ENCODE assay signal across 17 cellular contexts in the genomic region with DNA sequence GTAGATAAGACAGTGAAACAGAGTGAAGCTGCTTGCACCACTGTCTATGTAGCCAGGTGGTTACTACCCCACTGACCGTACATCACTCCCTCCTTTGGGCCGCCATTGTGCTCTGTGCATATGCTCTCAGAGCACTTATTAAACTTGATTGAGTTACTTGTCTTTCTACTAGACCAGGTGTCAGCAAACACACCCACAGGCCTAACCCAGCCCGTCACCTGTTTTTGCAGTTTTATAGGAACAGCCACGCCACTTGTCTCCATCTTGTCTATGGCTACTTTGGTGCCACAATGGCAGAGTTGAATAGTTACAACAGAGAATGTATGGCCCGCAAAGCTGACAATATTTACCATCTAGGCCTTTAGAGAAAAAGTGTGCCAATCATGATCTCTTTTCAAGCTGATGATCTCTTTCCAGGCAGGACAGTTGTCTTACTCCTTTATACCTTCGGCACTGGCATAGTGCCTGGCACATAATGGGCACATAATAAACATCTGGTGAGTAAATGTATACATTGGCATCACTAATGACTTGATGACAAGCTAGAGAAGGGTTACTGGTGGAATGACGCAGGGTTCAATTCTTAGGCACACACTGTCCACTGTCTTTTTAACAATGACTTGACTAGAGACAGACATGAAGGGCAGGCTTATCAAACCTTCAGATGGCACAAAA. TPM values are rescaled to one million over a fixed set of nuclear protein-coding genes. Genes with fewer than 3 reads are reported as not detected.
DNase-seq lines count a peak whose midpoint lies in the region; ATAC-seq and TF ChIP-seq lines count a peak whose summit lies in the region.
"Had no signal": no experiment of that assay in that cellular context is flagged by ENCODE, and none has a peak within 500 bp of the region (broad histone marks: within the 10 kb centered on the region; RNA-seq: fewer than 3 reads in every experiment).

No MANE protein-coding gene starts in this region.

- TF ChIP-seq CTCF in left ventricle myocardium inferior (IDR thresholded peaks at IDR 0.05; ENCODE audit: borderline replicate concordance) (no peak), esophagus muscularis mucosa (IDR thresholded peaks at IDR 0.05) (no peak), psoas muscle (IDR thresholded peaks at IDR 0.05) (no peak), transverse colon (IDR thresholded peaks at IDR 0.05) (no peak), testis (IDR thresholded peaks at IDR 0.05) (no peak)

- ATAC-seq in Right ventricle myocardium superior (ENCODE audit: poor library complexity) (no peak), psoas muscle (peak in 2 of 4 donors; percentile 3 to 31)
- no peak for ATAC-seq in activated T-cell treated with anti-CD3 and anti-CD28 coated beads, Interleukin-2, amount 50 U/mL, for 72 hours (replicated peaks in 1 of 2)
- ATAC-seq: GM12878, HCT116, K562 had no signal

- peaks cover 99% of the 10 kb centered on the region for H3K4me1 ChIP-seq in left ventricle myocardium inferior
- H3K4me1 ChIP-seq in esophagus muscularis mucosa: peaks cover 73 to 99% (median 98%) of the 10 kb centered on the region in 4 donors
- peaks cover 67% of the 10 kb centered on the region for H3K4me1 ChIP-seq in psoas muscle
- peaks cover 5 to 35% (median 24%) of the 10 kb centered on the region in 4 donors for H3K4me1 ChIP-seq in transverse colon
- H3K4me1 ChIP-seq in testis: no peaks in the 10 kb centered on the region

- TF ChIP-seq EP300 in esophagus muscularis mucosa (IDR thresholded peaks at IDR 0.05) (peak; percentile 1), transverse colon (IDR thresholded peaks at IDR 0.05; ENCODE audit: low read depth) (no peak)

- H3K27ac Mint-ChIP-seq in activated T-cell treated with anti-CD3 and anti-CD28 coated beads, Interleukin-2, amount 50 U/mL, for 72 hours: no peak overlapping the region

- TF ChIP-seq POLR2A in esophagus muscularis mucosa (IDR thresholded peaks at IDR 0.05; ENCODE audit: low read depth) (no peak), transverse colon (IDR thresholded peaks at IDR 0.05) (no peak), testis (IDR thresholded peaks at IDR 0.05) (no peak)

- H3K27ac ChIP-seq in left ventricle myocardium inferior (replicated peaks): peak overlapping the region; percentile 87
- peak overlapping the region; percentile 91 to 97 (median 96) for H3K27ac ChIP-seq in esophagus muscularis mucosa (replicated peaks in 1 of 4)
- H3K27ac ChIP-seq in psoas muscle: peak overlapping the region; percentile 75
- peak overlapping the region; percentile 39 to 94 (median 83) for H3K27ac ChIP-seq in transverse colon
- H3K27ac ChIP-seq in testis: no peak overlapping the region

- H3K27me3 Mint-ChIP-seq in activated T-cell treated with anti-CD3 and anti-CD28 coated beads, Interleukin-2, amount 50 U/mL, for 72 hours (ENCODE audit: low read depth): no peaks in the 10 kb centered on the region

- no peak for DNase-seq in left ventricle myocardium inferior
- DNase-seq in Right ventricle myocardium superior: no peak
- DNase-seq in esophagus muscularis mucosa (ENCODE audit: extremely low spot score): no peak
- DNase-seq in psoas muscle: no peak
- peak; percentile 75 for DNase-seq in transverse colon
- DNase-seq in testis: no peak
- DNase-seq in activated T-cell treated with anti-CD3 and anti-CD28 coated beads, Interleukin-2, amount 50 U/mL, for 72 hours: no peak
- no peak for DNase-seq in HuH-7 (ENCODE audit: low spot score)
- DNase-seq: C1 segment of cervical spinal cord, DND-41, GDM1, NCI-H1417 treated with DMSO at 0.1 percent for 48 hours, NCI-H2029 treated with DMSO at 0.1 percent for 48 hours, NCI-H2171 treated with DMSO at 0.1 percent for 48 hours had no signal

- no peaks in the 10 kb centered on the region for H3K9me3 Mint-ChIP-seq in activated T-cell treated with anti-CD3 and anti-CD28 coated beads, Interleukin-2, amount 50 U/mL, for 72 hours

- in situ Hi-C loops in transverse colon (cut with MboI; ENCODE audit: low pct_ligation_motif_present in 1 of 4, low pct_unique_long_range_greater_than_20kb in 1 of 4, low sequenced_read_pairs in 3 of 4): no loop called here

- intact Hi-C loops in left ventricle myocardium inferior (cut with micrococcal nuclease) (no loop called here), Right ventricle myocardium superior (cut with DNase I) (no loop called here), esophagus muscularis mucosa (cut with DNase I) (no loop called here), psoas muscle (cut with DNase I) (loop anchor here in 1 of 2 donors (5.0 kb wide), 1 partner anchor 33 kb away; no protein-coding TSS in a partner anchor), transverse colon (cut with DNase I; ENCODE audit: low total_unique reads) (no loop called here), testis (cut with DNase I; ENCODE audit: low total_unique reads) (no loop called here)

- H3K4me1 Mint-ChIP-seq in activated T-cell treated with anti-CD3 and anti-CD28 coated beads, Interleukin-2, amount 50 U/mL, for 72 hours (ENCODE audit: low read depth): peaks cover 9% of the 10 kb centered on the region

- WGBS in esophagus muscularis mucosa: 79% methylated on average over 7 of the region's 7 CpGs
- WGBS in psoas muscle, 3 donors: 92 to 95% (median 94%) methylated on average over 7 of the region's 7 CpGs
- 39 to 60% methylated on average over 2 to 7 of the region's 7 CpGs for WGBS in transverse colon (ENCODE audit: low coverage in 1 of 2), 2 donors
- WGBS in testis, 2 donors: 83 to 97% methylated on average over 7 of the region's 7 CpGs

- H3K36me3 ChIP-seq in left ventricle myocardium inferior (no peaks in the 10 kb centered on the region), esophagus muscularis mucosa (no peaks in the 10 kb centered on the region), psoas muscle (ENCODE audit: insufficient read depth in 1 of 2, low read depth in 1 of 2) (no peaks in the 10 kb centered on the region), transverse colon (no peaks in the 10 kb centered on the region), testis (ENCODE audit: low read depth, missing control alignments) (no peaks in the 10 kb centered on the region)

- no peak overlapping the region for H3K4me3 Mint-ChIP-seq in activated T-cell treated with anti-CD3 and anti-CD28 coated beads, Interleukin-2, amount 50 U/mL, for 72 hours

- H3K4me3 ChIP-seq in left ventricle myocardium inferior: no peak overlapping the region
- no peak overlapping the region for H3K4me3 ChIP-seq in esophagus muscularis mucosa
- no peak overlapping the region for H3K4me3 ChIP-seq in psoas muscle
- no peak overlapping the region for H3K4me3 ChIP-seq in transverse colon
- no peak overlapping the region for H3K4me3 ChIP-seq in testis
- H3K4me3 ChIP-seq: GM12878, K562 had no signal

- H3K9me3 ChIP-seq in left ventricle myocardium inferior (replicated peaks): no peaks in the 10 kb centered on the region
- H3K9me3 ChIP-seq in esophagus muscularis mucosa: no peaks in the 10 kb centered on the region
- no peaks in the 10 kb centered on the region for H3K9me3 ChIP-seq in psoas muscle
- no peaks in the 10 kb centered on the region for H3K9me3 ChIP-seq in transverse colon
- H3K9me3 ChIP-seq in testis: no peaks in the 10 kb centered on the region

- H3K36me3 Mint-ChIP-seq in activated T-cell treated with anti-CD3 and anti-CD28 coated beads, Interleukin-2, amount 50 U/mL, for 72 hours (ENCODE audit: insufficient read depth in 2 of 2): no peaks in the 10 kb centered on the region

- H3K27me3 ChIP-seq in left ventricle myocardium inferior (ENCODE audit: low read depth) (no peaks in the 10 kb centered on the region), esophagus muscularis mucosa (no peaks in the 10 kb centered on the region), psoas muscle (ENCODE audit: insufficient read depth in 3 of 3, low read length in 2 of 3) (no peaks in the 10 kb centered on the region), transverse colon (no peaks in the 10 kb centered on the region), testis (no peaks in the 10 kb centered on the region)

RNA-seq across cellular contexts. Expression of a gene that starts 36.7 kb away (rescaled TPM):
- total RNA-seq in left ventricle myocardium inferior (896 TPM), Right ventricle myocardium superior (697 TPM), esophagus muscularis mucosa (1,000 to 10,000 TPM; 1,569 to 2,231 (median 1,854) TPM), psoas muscle (100 to 1,000 TPM in 3 of 4 donors, 10 to 100 TPM in 1; 71.1 to 306 (median 160) TPM), transverse colon (100 to 1,000 TPM in 3 of 4 donors, 10 to 100 TPM in 1; 92.2 to 308 (median 150) TPM), testis (10 to 100 TPM; 34.4 to 38.8 TPM)
- polyA plus RNA-seq in psoas muscle (100 to 1,000 TPM in 2 of 3 donors, 10 to 100 TPM in 1; 17.3 to 270 (median 121) TPM), testis (ENCODE audit: insufficient read depth, low read depth, low replicate concordance) (46.6 TPM)
- 1 to 10 TPM; 1.2 to 2.4 TPM for total RNA-seq in activated T-cell treated with anti-CD3 and anti-CD28 coated beads, Interleukin-2, amount 50 U/mL, for 72 hours

Comparison
In these comparisons a context has a peak if more than half of its experiments do, and no peak if none do; other contexts are left out.
1. H3K27ac ChIP-seq: peak in left ventricle myocardium inferior (single experiment), esophagus muscularis mucosa (4 of 4), psoas muscle (single experiment) and transverse colon (4 of 4); none in testis (0 of 2).
2. RNA of a gene that starts 36.7 kb away (total RNA-seq): 1,569 to 2,231 TPM in esophagus muscularis mucosa, 896 TPM in left ventricle myocardium inferior (single experiment), 697 TPM in Right ventricle myocardium superior (single experiment), 71.1 to 306 TPM in psoas muscle, 92.2 to 308 TPM in transverse colon and 34.4 to 38.8 TPM in testis; 1.2 to 2.4 TPM in activated T-cell treated with anti-CD3 and anti-CD28 coated beads, Interleukin-2, amount 50 U/mL, for 72 hours; every median in the first group is over 10 times any median in the second.